ENCODE assay signal across 2 cellular contexts in genomic region chr4:41990029-41990382, GRCh38.
TF ChIP-seq lines count a peak whose summit lies in the region.

No MANE protein-coding gene starts in this region.

TF ChIP-seq in K562, 482 proteins besides CTCF, POLR2A, EP300 and RAD21:
- no peak for TF ChIP-seq STAG1 (CRISPR knock-in tag; IDR thresholded peaks at IDR 0.05; ENCODE audit: borderline replicate concordance)
- TF ChIP-seq KDM1A (IDR thresholded peaks at IDR 0.05) = peak in 1 of 2 experiments; percentile 23; a peak in 1 of 4 replicates
- 0 out of 2 replicates have a peak, but pooled peaks have one; percentile 6 for TF ChIP-seq XRCC5 (IDR thresholded peaks at IDR 0.05; ENCODE audit: low read depth, low read length)
- no peak for TF ChIP-seq PRDM10 (IDR thresholded peaks at IDR 0.05; ENCODE audit: partially characterized antibody)
TF ChIP-seq in K562: peak in this region for 2.

TF ChIP-seq in liver, 16 proteins besides CTCF, POLR2A, EP300 and RAD21:
- TF ChIP-seq EGR1 (IDR thresholded peaks at IDR 0.05; ENCODE audit: low read depth in 2 of 2) (no peak), SP1 (IDR thresholded peaks at IDR 0.05) (no peak), REST (IDR thresholded peaks at IDR 0.05) (no peak), TAF1 (conservative IDR thresholded peaks at IDR 0.05) (no peak), YY1 (IDR thresholded peaks at IDR 0.05) (no peak), ATF3 (IDR thresholded peaks at IDR 0.05) (no peak), JUND (IDR thresholded peaks at IDR 0.05) (no peak), NR2F2 (IDR thresholded peaks at IDR 0.05) (no peak), RXRA (IDR thresholded peaks at IDR 0.05) (no peak), ZBTB33 (IDR thresholded peaks at IDR 0.05) (no peak), MAX (IDR thresholded peaks at IDR 0.05) (no peak), FOXA1 (IDR thresholded peaks at IDR 0.05) (no peak), HNF4A (conservative IDR thresholded peaks at IDR 0.05) (no peak), GABPA (IDR thresholded peaks at IDR 0.05 in 1 of 2, conservative IDR thresholded peaks at IDR 0.05 in 1 of 2) (no peak), FOXA2 (IDR thresholded peaks at IDR 0.05) (no peak), HNF4G (IDR thresholded peaks at IDR 0.05) (no peak)
TF ChIP-seq in liver: peak in this region for 0.
